In genomic region chr12:32249701-32250270, GRCh38 we compare ENCODE assay signal across 27 cellular contexts.
DNase-seq lines count a peak whose midpoint lies in the region; ATAC-seq, FAIRE-seq and TF ChIP-seq lines count a peak whose summit lies in the region.
"Had no signal": no experiment of that assay in that cellular context is flagged by ENCODE, and none has a peak within 500 bp of the region (broad histone marks: within the 10 kb centered on the region; RNA-seq: fewer than 3 reads in every experiment).

No MANE protein-coding gene starts in this region.

- H3K9ac ChIP-seq in HUES64 (ENCODE audit: low read depth, low read length), result no peak overlapping the region
- H3K9ac ChIP-seq: BLaER1 treated with 17β-estradiol and CSF1 and Interleukin-3, amounts not matched to agents 10 nM and 100 nM; KMS-11 had no signal

- peaks cover 19% of the 10 kb centered on the region for H3K36me3 Mint-ChIP-seq in neural crest cell (ENCODE audit: low read depth)

- CTCF ChIA-PET in A673 (lab: Charles Lee), result interaction anchor here (1.0 kb wide), 1 partner anchor 62 kb away, joined by 3 read pairs; no protein-coding TSS in a partner anchor

- H3K4me1 ChIP-seq in A673 (ENCODE audit: insufficient read depth, low read length, poor library complexity, severe bottlenecking) (peaks cover 8% of the 10 kb centered on the region), HUES64 (ENCODE audit: insufficient read depth, low read length) (peaks cover 25% of the 10 kb centered on the region)
- H3K4me1 ChIP-seq: lower lobe of right lung, spleen had no signal

- H3K27ac ChIP-seq in A673 (ENCODE audit: low read depth, low read length, poor library complexity, severe bottlenecking) (no peak overlapping the region), HUES64 (ENCODE audit: low read depth, low read length) (peak overlapping the region; percentile 10; the same call in 1 of the 2 replicates)
- H3K27ac ChIP-seq: KMS-11, lower lobe of right lung, spleen, tibial artery had no signal

- no peak overlapping the region for H3K4me3 ChIP-seq in A673 (ENCODE audit: low read depth, low read length, poor library complexity, severe bottlenecking)
- H3K4me3 ChIP-seq in HUES64 (ENCODE audit: low read length), result no peak overlapping the region
- no peak overlapping the region for H3K4me3 ChIP-seq in bronchial epithelial cell (ENCODE audit: low read depth, low read length)
- H3K4me3 ChIP-seq: BLaER1 treated with 17β-estradiol and CSF1 and Interleukin-3, amounts not matched to agents 10 nM and 100 nM; lower lobe of right lung; spleen; tibial artery had no signal

- H3K36me3 ChIP-seq in A673 (ENCODE audit: insufficient read depth, low read length, poor library complexity, severe bottlenecking) (no peaks in the 10 kb centered on the region), HUES64 (ENCODE audit: insufficient read depth, low read length) (peaks cover 6% of the 10 kb centered on the region; the same call in 1 of the 2 replicates), bronchial epithelial cell (ENCODE audit: control insufficient read depth, insufficient read depth, low read length) (no peaks in the 10 kb centered on the region)
- H3K36me3 ChIP-seq: lower lobe of right lung, spleen, tibial artery had no signal

- peaks cover 6% of the 10 kb centered on the region for H3K9me3 Mint-ChIP-seq in neural crest cell
- H3K9me3 Mint-ChIP-seq: activated naive CD4-positive, alpha-beta T cell treated with anti-CD3 and anti-CD28 coated beads, Interleukin-2, amount 10 ng/mL, durations not matched to agents 7 days and 5 days; central memory CD8-positive, alpha-beta T cell; stimulated activated naive CD8-positive, alpha-beta T cell treated with anti-CD3 and anti-CD28 coated beads, Interleukin-15, Interleukin-2, amounts not matched to agents 100 ng/mL and 50 ng/mL, for 24 hours had no signal

- DNase-seq in A673 (ENCODE audit: low spot score) (peak; percentile 23), bronchial epithelial cell (ENCODE audit: low read depth) (peak; percentile 48), neural crest cell (ENCODE audit: low read depth, low spot score) (no peak), hippocampal formation (lab: John Stamatoyannopoulos, UW) (no peak), cerebellar cortex (ENCODE audit: low spot score) (no peak)
- DNase-seq: activated CD4-positive, alpha-beta T cell treated with anti-CD3 and anti-CD28 coated beads for 4 hours; activated naive CD4-positive, alpha-beta T cell treated with anti-CD3 and anti-CD28 coated beads, Interleukin-2, amount 10 ng/mL, durations not matched to agents 7 days and 5 days; activated T-cell treated with anti-CD3 and anti-CD28 coated beads, Interleukin-2, amount 50 U/mL, for 72 hours; Calu3; foreskin melanocyte; kidney; lower lobe of right lung; NCI-H1048; NCI-H187 treated with DMSO at 0.1 percent for 48 hours; NCI-H774; SHP77 treated with DMSO at 0.1 percent for 48 hours; spleen; stimulated activated CD4-positive, alpha-beta T cell treated with anti-CD3 and anti-CD28 coated beads, Interleukin-4, amount 100 ng/mL, for 4 hours; tibial artery had no signal

- TF ChIP-seq CTCF in A673 (conservative IDR thresholded peaks at IDR 0.05; ENCODE audit: low read depth, low read length) (no peak), bronchial epithelial cell (IDR thresholded peaks at IDR 0.05; ENCODE audit: insufficient read depth, low read length, severe bottlenecking) (no peak), neural crest cell (conservative IDR thresholded peaks at IDR 0.05) (no peak)

- H3K27me3 Mint-ChIP-seq in neural crest cell (ENCODE audit: low read depth), result no peaks in the 10 kb centered on the region
- H3K27me3 Mint-ChIP-seq: activated naive CD4-positive, alpha-beta T cell treated with anti-CD3 and anti-CD28 coated beads, Interleukin-2, amount 10 ng/mL, durations not matched to agents 7 days and 5 days; central memory CD8-positive, alpha-beta T cell; stimulated activated naive CD8-positive, alpha-beta T cell treated with anti-CD3 and anti-CD28 coated beads, Interleukin-15, Interleukin-2, amounts not matched to agents 100 ng/mL and 50 ng/mL, for 24 hours had no signal

- FAIRE-seq in bronchial epithelial cell (lab: Jason Lieb, UNC), result no peak
- FAIRE-seq: kidney, TTC549 had no signal

- POLR2A ChIA-PET in A673 (lab: Charles Lee; ENCODE audit: low non-redundant PET), result no interaction called here

- intact Hi-C loops in A673 (cut with micrococcal nuclease; ENCODE audit: unreplicated experiment), result loop anchor here (10.0 kb wide), 1 partner anchor 65 kb away; no protein-coding TSS in a partner anchor

- H3K27me3 ChIP-seq in A673 (replicated peaks; ENCODE audit: insufficient read depth, low read depth, low read length, poor library complexity) (no peaks in the 10 kb centered on the region), HUES64 (ENCODE audit: insufficient read depth, low read length) (no peaks in the 10 kb centered on the region), bronchial epithelial cell (ENCODE audit: control insufficient read depth, insufficient read depth, low read length) (no peaks in the 10 kb centered on the region)
- H3K27me3 ChIP-seq: BLaER1 treated with 17β-estradiol and CSF1 and Interleukin-3, amounts not matched to agents 10 nM and 100 nM; spleen; tibial artery had no signal

- peak overlapping the region; percentile 59 for H3K27ac Mint-ChIP-seq in neural crest cell (ENCODE audit: unreplicated experiment)
- H3K27ac Mint-ChIP-seq: activated naive CD4-positive, alpha-beta T cell treated with anti-CD3 and anti-CD28 coated beads, Interleukin-2, amount 10 ng/mL, durations not matched to agents 7 days and 5 days; activated T-cell treated with anti-CD3 and anti-CD28 coated beads, Interleukin-2, amount 50 U/mL, for 72 hours; stimulated activated naive CD8-positive, alpha-beta T cell treated with anti-CD3 and anti-CD28 coated beads, Interleukin-15, Interleukin-2, amounts not matched to agents 100 ng/mL and 50 ng/mL, for 24 hours had no signal

- WGBS in HUES64, result 43% methylated on average over 3 of the region's 4 CpGs

- peaks cover 35% of the 10 kb centered on the region for H3K4me1 Mint-ChIP-seq in neural crest cell
- H3K4me1 Mint-ChIP-seq: activated naive CD4-positive, alpha-beta T cell treated with anti-CD3 and anti-CD28 coated beads, Interleukin-2, amount 10 ng/mL, durations not matched to agents 7 days and 5 days; central memory CD8-positive, alpha-beta T cell had no signal

- no peak for ATAC-seq in HG03039 (IDR thresholded peaks at IDR 0.05; ENCODE audit: unreplicated experiment)
- no peak for ATAC-seq in HG03139 (IDR thresholded peaks at IDR 0.05; ENCODE audit: unreplicated experiment)
- ATAC-seq: activated T-cell treated with anti-CD3 and anti-CD28 coated beads, Interleukin-2, amount 50 U/mL, for 72 hours; lower lobe of right lung had no signal

- H3K9me3 ChIP-seq in A673 (ENCODE audit: low read depth, low read length, poor library complexity, severe bottlenecking) (no peaks in the 10 kb centered on the region), HUES64 (ENCODE audit: insufficient read depth, low read depth, low read length) (peaks cover 7% of the 10 kb centered on the region; the same call in 1 of the 2 replicates)
- H3K9me3 ChIP-seq: lower lobe of right lung, tibial artery had no signal

- BruUV-seq in A673 (replicated peaks; lab: Mats Ljungman, UMichigan), result no TSS peak

- H3K4me3 Mint-ChIP-seq in neural crest cell, result no peak overlapping the region
- H3K4me3 Mint-ChIP-seq: activated naive CD4-positive, alpha-beta T cell treated with anti-CD3 and anti-CD28 coated beads, Interleukin-2, amount 10 ng/mL, durations not matched to agents 7 days and 5 days; activated T-cell treated with anti-CD3 and anti-CD28 coated beads, Interleukin-2, amount 50 U/mL, for 72 hours; central memory CD8-positive, alpha-beta T cell; stimulated activated naive CD8-positive, alpha-beta T cell treated with anti-CD3 and anti-CD28 coated beads, Interleukin-15, Interleukin-2, amounts not matched to agents 100 ng/mL and 50 ng/mL, for 24 hours had no signal

Comparison
In these comparisons a context has a peak if more than half of its experiments do, and no peak if none do; other contexts are left out.
1. DNase-seq: peak in A673 (single experiment) and bronchial epithelial cell (single experiment); none in neural crest cell (single experiment), hippocampal formation (0 of 2) and cerebellar cortex (single experiment).